In genomic region chr2:31812051-31812798, GRCh38 we compare ENCODE assay signal across 1 cellular context.
TF ChIP-seq lines count a peak whose summit lies in the region.

No MANE protein-coding gene starts in this region.

TF ChIP-seq in HepG2, 621 proteins besides CTCF, POLR2A, EP300 and RAD21 (continued from another document and continues in another):
- TF ChIP-seq ZNF512 (CRISPR knock-in tag; IDR thresholded peaks at IDR 0.05) (no peak), RBM39 (IDR thresholded peaks at IDR 0.05; ENCODE audit: low read depth, low read length, poor library complexity, severe bottlenecking) (no peak), ZNF446 (CRISPR knock-in tag; IDR thresholded peaks at IDR 0.05) (no peak), TFAP4 (IDR thresholded peaks at IDR 0.05; ENCODE audit: borderline replicate concordance, low read depth) (no peak), ZNF781 (CRISPR knock-in tag; IDR thresholded peaks at IDR 0.05; ENCODE audit: borderline replicate concordance, not compliant biosample characterization) (no peak), CHCHD3 (CRISPR knock-in tag; IDR thresholded peaks at IDR 0.05) (no peak), TRIM24 (CRISPR knock-in tag; IDR thresholded peaks at IDR 0.05) (no peak), ZNF704 (CRISPR knock-in tag; IDR thresholded peaks at IDR 0.05; ENCODE audit: borderline replicate concordance) (no peak), ATAD3A (CRISPR knock-in tag; IDR thresholded peaks at IDR 0.05) (no peak), TGIF2 (CRISPR knock-in tag; IDR thresholded peaks at IDR 0.05) (no peak), ZNF790 (CRISPR knock-in tag; IDR thresholded peaks at IDR 0.05; ENCODE audit: borderline replicate concordance) (no peak), HMGXB4 (CRISPR knock-in tag; IDR thresholded peaks at IDR 0.05; ENCODE audit: borderline replicate concordance in 1 of 2, low read depth in 1 of 2) (0 out of 4 replicates have a peak, but pooled peaks of 1 of the 2 experiments have one; percentile 37), LRRFIP1 (CRISPR knock-in tag; conservative IDR thresholded peaks at IDR 0.05) (no peak), MTF2 (CRISPR knock-in tag; IDR thresholded peaks at IDR 0.05; ENCODE audit: borderline replicate concordance) (no peak), NR2C2 (CRISPR knock-in tag; IDR thresholded peaks at IDR 0.05; ENCODE audit: borderline replicate concordance) (peak; percentile 33; the same call in 1 of the 2 replicates), CEBPB (IDR thresholded peaks at IDR 0.05; ENCODE audit: borderline replicate concordance, low read depth, low read length) (peak; percentile 54; the same call in 1 of the 2 replicates), SALL1 (CRISPR knock-in tag; IDR thresholded peaks at IDR 0.05) (peak; percentile 80), SP140L (CRISPR knock-in tag; IDR thresholded peaks at IDR 0.05; ENCODE audit: borderline replicate concordance) (no peak; the same call in 1 of the 2 replicates), MIXL1 (CRISPR knock-in tag; IDR thresholded peaks at IDR 0.05) (no peak), SMARCE1 (IDR thresholded peaks at IDR 0.05; ENCODE audit: borderline replicate concordance) (no peak), ZNF143 (CRISPR knock-in tag; IDR thresholded peaks at IDR 0.05) (no peak), ZNF768 (CRISPR knock-in tag; IDR thresholded peaks at IDR 0.05) (no peak), NKX3-1 (CRISPR knock-in tag; IDR thresholded peaks at IDR 0.05) (no peak), CBX1 (IDR thresholded peaks at IDR 0.05; ENCODE audit: low read depth) (peak; percentile 27), AGO2 (optimal IDR thresholded peaks at IDR 0.05; ENCODE audit: low read depth, low read length) (no peak), ZNF616 (CRISPR knock-in tag; IDR thresholded peaks at IDR 0.05; ENCODE audit: low read depth) (no peak), HMG20A (CRISPR knock-in tag; IDR thresholded peaks at IDR 0.05; ENCODE audit: borderline replicate concordance) (peak; percentile 90; the same call in 1 of the 2 replicates), ZGPAT (CRISPR knock-in tag; IDR thresholded peaks at IDR 0.05) (peak; percentile 71), TAF15 (IDR thresholded peaks at IDR 0.05; ENCODE audit: low read depth, low read length, poor library complexity, severe bottlenecking) (no peak), ARID4A (CRISPR knock-in tag; IDR thresholded peaks at IDR 0.05; ENCODE audit: borderline replicate concordance) (peak; percentile 23; the same call in 1 of the 2 replicates), ZNF660 (CRISPR knock-in tag; IDR thresholded peaks at IDR 0.05; ENCODE audit: borderline replicate concordance, low read depth) (no peak), ZNF75D (CRISPR knock-in tag; IDR thresholded peaks at IDR 0.05; ENCODE audit: borderline replicate concordance) (no peak), SMAD9 (CRISPR knock-in tag; IDR thresholded peaks at IDR 0.05) (no peak), ZNF607 (CRISPR knock-in tag; IDR thresholded peaks at IDR 0.05; ENCODE audit: borderline replicate concordance) (no peak; the same call in 1 of the 2 replicates), AKAP8 (CRISPR knock-in tag; IDR thresholded peaks at IDR 0.05) (no peak), HOXA3 (CRISPR knock-in tag; IDR thresholded peaks at IDR 0.05) (peak; percentile 56; the same call in 1 of the 2 replicates), KDM2A (CRISPR knock-in tag; IDR thresholded peaks at IDR 0.05; ENCODE audit: borderline replicate concordance, low read depth) (peak; percentile 54), FOXP1 (IDR thresholded peaks at IDR 0.05) (no peak), FOXP1 (CRISPR knock-in tag; IDR thresholded peaks at IDR 0.05) (peak; percentile 89), ATRX (CRISPR knock-in tag; IDR thresholded peaks at IDR 0.05; ENCODE audit: borderline replicate concordance) (no peak), ZNF580 (CRISPR knock-in tag; IDR thresholded peaks at IDR 0.05; ENCODE audit: borderline replicate concordance, low read depth) (peak; percentile 27; the same call in 1 of the 2 replicates), ZSCAN22 (CRISPR knock-in tag; IDR thresholded peaks at IDR 0.05) (no peak), ZNF782 (CRISPR knock-in tag; IDR thresholded peaks at IDR 0.05; ENCODE audit: borderline replicate concordance) (no peak), ONECUT2 (CRISPR knock-in tag; IDR thresholded peaks at IDR 0.05) (no peak), ZNF589 (CRISPR knock-in tag; conservative IDR thresholded peaks at IDR 0.05) (no peak), PPARG (CRISPR knock-in tag; conservative IDR thresholded peaks at IDR 0.05) (0 out of 2 replicates have a peak, but pooled peaks have one; percentile 22), ZNF639 (CRISPR knock-in tag; conservative IDR thresholded peaks at IDR 0.05) (no peak), ZSCAN25 (CRISPR knock-in tag; IDR thresholded peaks at IDR 0.05) (no peak), ZNF501 (CRISPR knock-in tag; IDR thresholded peaks at IDR 0.05) (no peak), ZBTB38 (CRISPR knock-in tag; IDR thresholded peaks at IDR 0.05) (no peak), ZNF101 (CRISPR knock-in tag; IDR thresholded peaks at IDR 0.05; ENCODE audit: borderline replicate concordance, low read depth) (no peak), ZNF230 (CRISPR knock-in tag; IDR thresholded peaks at IDR 0.05) (no peak), ZNF749 (CRISPR knock-in tag; IDR thresholded peaks at IDR 0.05; ENCODE audit: borderline replicate concordance) (no peak), ZNF441 (CRISPR knock-in tag; IDR thresholded peaks at IDR 0.05; ENCODE audit: borderline replicate concordance) (no peak), ARNT (IDR thresholded peaks at IDR 0.05) (no peak), ZSCAN29 (CRISPR knock-in tag; conservative IDR thresholded peaks at IDR 0.05) (0 out of 2 replicates have a peak, but pooled peaks have one; percentile 52), FOXK2 (IDR thresholded peaks at IDR 0.05) (peak; percentile 57; the same call in 1 of the 2 replicates)
